Comparison of ENCODE assay signal across 26 cellular contexts in genomic region chr9:83067579-83067978, GRCh38. TPM values are rescaled to one million over a fixed set of nuclear protein-coding genes. Genes with fewer than 3 reads are reported as not detected.
DNase-seq lines count a peak whose midpoint lies in the region; ATAC-seq, FAIRE-seq and TF ChIP-seq lines count a peak whose summit lies in the region.
"Had no signal": no experiment of that assay in that cellular context is flagged by ENCODE, and none has a peak within 500 bp of the region (broad histone marks: within the 10 kb centered on the region; RNA-seq: fewer than 3 reads in every experiment).

No MANE protein-coding gene starts in this region.

- no peak overlapping the region for H3K9ac ChIP-seq in IMR-90 (ENCODE audit: low read depth, low read length)
- H3K9ac ChIP-seq in H1 (replicated peaks in 1 of 4; ENCODE audit: extremely low read depth in 1 of 4, low read depth in 3 of 4, low read length in 3 of 4) = no peak overlapping the region
- H3K9ac ChIP-seq: BLaER1 had no signal

- H2BK12ac ChIP-seq in H1 (ENCODE audit: low read depth, low read length) = no peak overlapping the region

- no peak overlapping the region for H2AFZ ChIP-seq in IMR-90 (replicated peaks; ENCODE audit: low read length, poor library complexity)
- H2AFZ ChIP-seq in H1 (ENCODE audit: low read length) = no peak overlapping the region

- H3K23ac ChIP-seq in IMR-90 (ENCODE audit: low read depth, low read length) (no peak overlapping the region), H1 (ENCODE audit: insufficient read length) (no peak overlapping the region)

- no peak overlapping the region for H3K27ac ChIP-seq in A549
- H3K27ac ChIP-seq in IMR-90 (ENCODE audit: insufficient read depth, low read length) = no peak overlapping the region
- H3K27ac ChIP-seq in H1 (ENCODE audit: low read depth, low read length) = no peak overlapping the region
- H3K27ac ChIP-seq: BLaER1 had no signal

- TF ChIP-seq POLR2A in A549 (IDR thresholded peaks at IDR 0.05; ENCODE audit: low read length) (no peak), IMR-90 (IDR thresholded peaks at IDR 0.05; ENCODE audit: low read depth, low read length) (no peak), H1 (IDR thresholded peaks at IDR 0.05; ENCODE audit: control extremely low read depth in 1 of 2, low read depth in 2 of 2, low read length in 2 of 2) (no peak)

- peaks cover 14% of the 10 kb centered on the region for H3K4me1 ChIP-seq in A549
- H3K4me1 ChIP-seq in IMR-90 (ENCODE audit: control insufficient read depth, insufficient read depth, low read length) = no peaks in the 10 kb centered on the region
- no peaks in the 10 kb centered on the region for H3K4me1 ChIP-seq in H1 (replicated peaks in 1 of 4; ENCODE audit: control insufficient read depth in 3 of 4, insufficient read depth in 4 of 4, low read length in 3 of 4)
- H3K4me1 ChIP-seq: BE2C, BLaER1 had no signal

- H3K18ac ChIP-seq in IMR-90 (ENCODE audit: low read depth, low read length) (no peak overlapping the region), H1 (ENCODE audit: extremely low read depth, low read length) (no peak overlapping the region)

- no peak overlapping the region for H2AK9ac ChIP-seq in IMR-90 (replicated peaks; ENCODE audit: low read depth, low read length, poor library complexity)

- POLR2A ChIA-PET in A549 (lab: Yijun Ruan, JAX) (no interaction called here), IMR-90 (lab: Charles Lee; ENCODE audit: unreplicated experiment) (no interaction called here), H1 (lab: Charles Lee; ENCODE audit: partially characterized antibody) (no interaction called here)

- 80% methylated on average over 2 of the region's 2 CpGs for WGBS in A549 (ENCODE audit: missing lambda C conversion rate)
- no CpG with 5 or more reads among the region's 2 CpGs for WGBS in IMR-90 (ENCODE audit: extremely low coverage in 2 of 2, insufficient read length in 1 of 2), 2 experiments
- WGBS in H1 (ENCODE audit: extremely low coverage in 1 of 2, insufficient coverage in 1 of 2, insufficient read length in 1 of 2, insufficient replicate concordance in 2 of 2, low coverage in 1 of 2, low lambda C conversion rate in 2 of 2, missing lambda C conversion rate in 1 of 2), 2 experiments = 85% methylated on average over 2 of the region's 2 CpGs; no CpG with 5 or more reads in 1 of the 2 experiments

- no peak overlapping the region for H4K8ac ChIP-seq in IMR-90 (ENCODE audit: low read depth in 2 of 2, low read length in 2 of 2)
- H4K8ac ChIP-seq in H1 (ENCODE audit: extremely low read depth, insufficient read depth, low read length) = no peak overlapping the region

- CTCF ChIA-PET in A549 (lab: Yijun Ruan, JAX) = no interaction called here
- CTCF ChIA-PET in IMR-90 (lab: Yijun Ruan, JAX) = no interaction called here
- CTCF ChIA-PET in H1 (lab: Charles Lee; ENCODE audit: partially characterized antibody) = no interaction called here

- no peak overlapping the region for H3K4ac ChIP-seq in IMR-90 (ENCODE audit: low read depth, low read length)
- H3K4ac ChIP-seq in H1 (replicated peaks; ENCODE audit: insufficient read length, low read depth, low read length) = no peak overlapping the region

- H3K56ac ChIP-seq in IMR-90 (ENCODE audit: extremely low read depth, insufficient read depth, low read length) (no peak overlapping the region), H1 (replicated peaks; ENCODE audit: insufficient read length, low read depth, low read length) (no peak overlapping the region)

- no peak for TF ChIP-seq RAD21 in A549 (conservative IDR thresholded peaks at IDR 0.05 in 1 of 2, IDR thresholded peaks at IDR 0.05 in 1 of 2)
- no peak for TF ChIP-seq RAD21 in IMR-90 (IDR thresholded peaks at IDR 0.05; ENCODE audit: low read length)
- no peak for TF ChIP-seq RAD21 in H1 (IDR thresholded peaks at IDR 0.05 in 1 of 2, conservative IDR thresholded peaks at IDR 0.05 in 1 of 2; ENCODE audit: low read depth in 2 of 2, low read length in 2 of 2)

- TF ChIP-seq CTCF in A549 (IDR thresholded peaks at IDR 0.05) (no peak), IMR-90 (conservative IDR thresholded peaks at IDR 0.05; ENCODE audit: low read depth, low read length) (no peak), H1 (IDR thresholded peaks at IDR 0.05; ENCODE audit: control extremely low read depth in 1 of 3, insufficient read depth in 1 of 3, low read depth in 1 of 3, low read length in 3 of 3) (no peak)

- H2AK5ac ChIP-seq in IMR-90 (ENCODE audit: low read depth, low read length) (no peak overlapping the region), H1 (ENCODE audit: low read depth, low read length) (no peak overlapping the region)

- H2BK20ac ChIP-seq in IMR-90 (ENCODE audit: low read depth, low read length) (no peak overlapping the region), H1 (ENCODE audit: low read length) (no peak overlapping the region)

- in situ Hi-C loops in IMR-90 (cut with MboI; ENCODE audit: low sequenced_read_pairs) = no loop called here

- H4K20me1 ChIP-seq in IMR-90 (ENCODE audit: insufficient read depth, low read length) = no peaks in the 10 kb centered on the region
- no peaks in the 10 kb centered on the region for H4K20me1 ChIP-seq in H1 (replicated peaks in 1 of 2; ENCODE audit: control insufficient read depth in 1 of 2, insufficient read depth in 2 of 2, low read length in 2 of 2)
- H4K20me1 ChIP-seq: BLaER1 had no signal

- H3K9me3 ChIP-seq in A549 (no peaks in the 10 kb centered on the region), IMR-90 (ENCODE audit: control insufficient read depth, insufficient read depth, low read length) (no peaks in the 10 kb centered on the region), H1 (ENCODE audit: insufficient read depth in 2 of 2, low read depth in 1 of 2, low read length in 1 of 2) (no peaks in the 10 kb centered on the region)
- H3K9me3 ChIP-seq: BE2C had no signal

- intact Hi-C loops in IMR-90 (cut with micrococcal nuclease) = no loop called here

- no peak for ATAC-seq in A549
- ATAC-seq in IMR-90 (ENCODE audit: low read depth) = no peak
- ATAC-seq in GM19328 (IDR thresholded peaks at IDR 0.05; ENCODE audit: unreplicated experiment) = no peak
- ATAC-seq: GM12878 had no signal

- DNase-seq in A549 (ENCODE audit: low read depth in 1 of 2, low spot score in 1 of 2) (no peak), IMR-90 (no peak), H1 (ENCODE audit: low read depth in 1 of 2, low spot score in 2 of 2) (no peak), H4 (ENCODE audit: low spot score) (no peak), A172 (ENCODE audit: low spot score) (no peak)
- DNase-seq: 8988T; ACHN; BE2C; C1 segment of cervical spinal cord; CD4-positive, alpha-beta memory T cell; CD4-positive, CD25-positive, alpha-beta regulatory T cell; CD8-positive, alpha-beta memory T cell; COR-L47; DMS 273 treated with DMSO at 0.1 percent for 48 hours; DMS153; DMS79; DND-41; EL; GDM1 had no signal

- dilution Hi-C loops in IMR-90 (cut with HindIII; ENCODE audit: low sequenced_read_pairs, unreplicated experiment) = no loop called here

- H3K14ac ChIP-seq in IMR-90 (replicated peaks; ENCODE audit: low read depth, low read length) (no peak overlapping the region), H1 (ENCODE audit: insufficient read length) (no peak overlapping the region)

- no TSS peak for BruUV-seq in IMR-90 (replicated peaks; lab: Mats Ljungman, UMichigan)

- no peaks in the 10 kb centered on the region for H3K79me1 ChIP-seq in IMR-90 (ENCODE audit: low read depth in 1 of 2, low read length in 2 of 2)
- no peaks in the 10 kb centered on the region for H3K79me1 ChIP-seq in H1 (ENCODE audit: low read depth, low read length)

- H3K36me3 ChIP-seq in IMR-90 (ENCODE audit: control insufficient read depth, insufficient read depth, low read length) (no peaks in the 10 kb centered on the region), H1 (ENCODE audit: control insufficient read depth in 2 of 4, insufficient read depth in 4 of 4, low read length in 3 of 4) (no peaks in the 10 kb centered on the region)
- H3K36me3 ChIP-seq: BE2C, BLaER1 had no signal

- no peak overlapping the region for H3K4me3 ChIP-seq in A549
- no peak overlapping the region for H3K4me3 ChIP-seq in IMR-90 (ENCODE audit: insufficient read depth, low read depth, low read length)
- no peak overlapping the region for H3K4me3 ChIP-seq in H1 (ENCODE audit: extremely low read depth in 1 of 4, insufficient read depth in 2 of 4, low read depth in 3 of 4, low read length in 4 of 4)
- H3K4me3 ChIP-seq: BLaER1, GM12878 had no signal

- H2BK5ac ChIP-seq in IMR-90 (ENCODE audit: low read depth, low read length, poor library complexity, severe bottlenecking) (no peak overlapping the region), H1 (ENCODE audit: low read depth, low read length) (no peak overlapping the region)

- H2BK15ac ChIP-seq in IMR-90 (ENCODE audit: low read depth, low read length) (no peak overlapping the region), H1 (ENCODE audit: low read length) (no peak overlapping the region)

- no peaks in the 10 kb centered on the region for H3K9me1 ChIP-seq in IMR-90 (ENCODE audit: insufficient read depth, low read length)

- H3K4me2 ChIP-seq in A549 (no peak overlapping the region), IMR-90 (ENCODE audit: low read depth, low read length) (no peak overlapping the region), H1 (ENCODE audit: insufficient read depth in 1 of 2, low read depth in 2 of 2, low read length in 2 of 2) (no peak overlapping the region)
- H3K4me2 ChIP-seq: BLaER1 had no signal

- no peaks in the 10 kb centered on the region for H3K79me2 ChIP-seq in H1 (ENCODE audit: control insufficient read depth in 1 of 2, insufficient read depth in 2 of 2, low read length in 2 of 2)

- no peak overlapping the region for H4K91ac ChIP-seq in IMR-90 (ENCODE audit: insufficient read depth, low read depth, low read length)
- H4K91ac ChIP-seq in H1 (replicated peaks; ENCODE audit: insufficient read length, low read length) = no peak overlapping the region

- TF ChIP-seq EP300 in A549 (IDR thresholded peaks at IDR 0.05) (no peak), H1 (IDR thresholded peaks at IDR 0.05; ENCODE audit: borderline replicate concordance in 1 of 2, low read depth in 2 of 2, low read length in 2 of 2) (no peak)

- no peaks in the 10 kb centered on the region; the same call in 1 of the 2 replicates for H3K23me2 ChIP-seq in H1 (ENCODE audit: low read depth, low read length)

- FAIRE-seq in A549 (lab: Jason Lieb, UNC) = no peak
- no peak for FAIRE-seq in H1 (lab: Jason Lieb, UNC)
- FAIRE-seq: GM12878, GM12892, GM18507 had no signal

- H2BK120ac ChIP-seq in IMR-90 (ENCODE audit: low read depth, low read length) (no peak overlapping the region), H1 (replicated peaks; ENCODE audit: low read depth, low read length) (no peak overlapping the region)

- H3K27me3 ChIP-seq in IMR-90 (ENCODE audit: control insufficient read depth, insufficient read depth, low read length) (peaks cover 14% of the 10 kb centered on the region), H1 (replicated peaks in 1 of 4; ENCODE audit: control insufficient read depth in 3 of 4, extremely low read depth in 1 of 4, insufficient read depth in 3 of 4, low read length in 3 of 4) (peaks cover 0 to 16% (median 4%) of the 10 kb centered on the region in 4 experiments; a peak in 2 of 7 replicates)
- H3K27me3 ChIP-seq: BE2C had no signal

- no peak overlapping the region for H4K5ac ChIP-seq in IMR-90 (ENCODE audit: low read depth, low read length)
- H4K5ac ChIP-seq in H1 (ENCODE audit: insufficient read length, low read depth, low read length) = no peak overlapping the region

RNA-seq across cellular contexts. Expression of gene RASEF, which starts 4.6 kb away (rescaled TPM):
- 8.1 and 8.8 TPM in 2 replicates for polyA plus RNA-seq in A549 (2011; rRNA removed)
- polyA plus RNA-seq in A549 (2012; cell fraction: cytosol; rRNA removed) = 2.0 and 2.2 TPM in 2 replicates
- 3.1 and 3.2 TPM in 2 replicates for polyA plus RNA-seq in A549 (2012; cell fraction: nucleus; rRNA removed)
- 4.7 to 5.3 TPM (median 5.1 TPM) in 3 replicates for polyA plus RNA-seq in A549 (2017; fragmentation: RNase III; extraction: RNeasy Plus Mini Kit Qiagen cat#74134 plus additional on column Dnase treatment)
- polyA minus RNA-seq in A549 (2011; rRNA and poly(A)+ RNA removed) = 7.8 and 8.6 TPM in 2 replicates
- total RNA-seq in IMR-90 (2012; rRNA removed) = under 0.01 TPM in 2 replicates
- polyA plus RNA-seq in IMR-90 (2012; rRNA removed) = 0.05 TPM in 1 of 2 replicates, not detected in the other
- polyA plus RNA-seq in IMR-90 (2012; cell fraction: cytosol; rRNA removed) = not detected in 2 replicates
- polyA plus RNA-seq in IMR-90 (2012; cell fraction: nucleus; rRNA removed; ENCODE audit: low replicate concordance) = 0.04 and 0.07 TPM in 2 replicates
- total RNA-seq in H1 (2021; fragmentation: NEBNext Ultra II Directional; extraction: Animal tissue kit (Norgen Biotek cat#: 25700)) = 4.3 and 4.6 TPM in 2 replicates
- 1.1 and 1.2 TPM in 2 replicates for polyA plus RNA-seq in H1 (2011; rRNA removed)
- polyA plus RNA-seq in H1 (2011; cell fraction: cytosol; rRNA removed) = 2.0 TPM
- 2.5 TPM for polyA plus RNA-seq in H1 (2011; cell fraction: nucleus; rRNA removed)
- polyA plus RNA-seq in H1 (2012, experiment 1 of 2) = 1.6 to 2.3 TPM (median 1.9 TPM) in 4 replicates
- polyA plus RNA-seq in H1 (2012, experiment 2 of 2) = 0.09 TPM
- 3.1 TPM for polyA plus RNA-seq in H1 (2013, experiment 1 of 2)
- polyA plus RNA-seq in H1 (2013, experiment 2 of 2) = 3.0 TPM
- polyA minus RNA-seq in H1 (2011; rRNA and poly(A)+ RNA removed) = 3.2 and 3.4 TPM in 2 replicates
- polyA minus RNA-seq in H1 (2011; cell fraction: cytosol; rRNA and poly(A)+ RNA removed) = 3.6 TPM
- 10.8 TPM for polyA minus RNA-seq in H1 (2011; cell fraction: nucleus; rRNA and poly(A)+ RNA removed)
- total RNA-seq in H4 (2014; rRNA removed; shearing (Covaris generic)) = 0.08 TPM in 1 of 2 replicates, not detected in the other
- 3.0 and 4.0 TPM in 2 replicates for total RNA-seq in A172 (2014; rRNA removed; shearing (Covaris generic))
- total RNA-seq: CD4-positive, alpha-beta memory T cell; CD4-positive, CD25-positive, alpha-beta regulatory T cell; CD8-positive, alpha-beta memory T cell; G401 had no signal
- polyA plus RNA-seq: CD14-positive monocyte; CD4-positive, alpha-beta memory T cell; CD4-positive, CD25-positive, alpha-beta regulatory T cell; CD8-positive, alpha-beta memory T cell had no signal

Comparison
In these comparisons a context has a peak if more than half of its experiments do, and no peak if none do; other contexts are left out.
1. Of the 18 proteins assayed by ChIP-seq in both H1 and A549: peak only in H1: none; only in A549: none; in both: MAFK; in neither: 17.